19 cellular contexts compared by ENCODE assay signal in genomic region chr4:52852696-52853095, GRCh38. TPM values are rescaled to one million over a fixed set of nuclear protein-coding genes. Genes with fewer than 3 reads are reported as not detected.
DNase-seq lines count a peak whose midpoint lies in the region; ATAC-seq and TF ChIP-seq lines count a peak whose summit lies in the region.
"Had no signal": no experiment of that assay in that cellular context is flagged by ENCODE, and none has a peak within 500 bp of the region (broad histone marks: within the 10 kb centered on the region; RNA-seq: fewer than 3 reads in every experiment).

No MANE protein-coding gene starts in this region.

- WGBS in GM23248 (ENCODE audit: low coverage in 1 of 2, low lambda C conversion rate in 2 of 2, missing lambda C conversion rate in 2 of 2), 2 experiments: 88 to 94% methylated on average over 3 of the region's 3 CpGs

- ATAC-seq in sciatic nerve: peak; percentile 67
- ATAC-seq in GM19463 (IDR thresholded peaks at IDR 0.05; ENCODE audit: unreplicated experiment): no peak

- H3K27me3 ChIP-seq in GM23248 (replicated peaks; ENCODE audit: insufficient read depth): no peaks in the 10 kb centered on the region
- no peaks in the 10 kb centered on the region for H3K27me3 ChIP-seq in right atrium auricular region
- H3K27me3 ChIP-seq: MG63, SJSA1, suprapubic skin had no signal

- no peaks in the 10 kb centered on the region for H4K20me1 ChIP-seq in GM23248 (ENCODE audit: insufficient read depth)

- no peaks in the 10 kb centered on the region for H3K9me2 ChIP-seq in GM23248 (ENCODE audit: insufficient read depth)

- H3K9me3 ChIP-seq in GM23248 (ENCODE audit: low read depth) (no peaks in the 10 kb centered on the region), right atrium auricular region (peaks cover 0 to under 1% of the 10 kb centered on the region in 2 donors)
- H3K9me3 ChIP-seq: MG63, SJSA1, suprapubic skin had no signal

- no peak for TF ChIP-seq CTCF in right atrium auricular region (IDR thresholded peaks at IDR 0.05)

- H3K4me1 ChIP-seq in GM23248 (ENCODE audit: insufficient read depth): peaks cover 24% of the 10 kb centered on the region
- H3K4me1 ChIP-seq in right atrium auricular region: peaks cover 0 to 19% of the 10 kb centered on the region in 2 donors

- peaks cover 19% of the 10 kb centered on the region for H3F3A ChIP-seq in GM23248 (ENCODE audit: insufficient read depth)

- H3K36me3 ChIP-seq in GM23248 (ENCODE audit: low read depth) (no peaks in the 10 kb centered on the region), right atrium auricular region (no peaks in the 10 kb centered on the region)
- H3K36me3 ChIP-seq: MG63, SJSA1, suprapubic skin had no signal

- intact Hi-C loops in sciatic nerve (cut with DNase I): no loop called here

- no peaks in the 10 kb centered on the region for H3K79me2 ChIP-seq in GM23248 (ENCODE audit: insufficient read depth)

- in situ Hi-C loops in GM23248 (cut with MboI): no loop called here

- H3K4me2 ChIP-seq in GM23248 (ENCODE audit: unreplicated experiment): peak overlapping the region; percentile 24

- no peak overlapping the region for H3K9ac ChIP-seq in GM23248

- no peak overlapping the region for H2AFZ ChIP-seq in GM23248

- peak overlapping the region; percentile 58 for H3K27ac ChIP-seq in GM23248
- peak overlapping the region; percentile 29 to 59 for H3K27ac ChIP-seq in right atrium auricular region
- H3K27ac ChIP-seq: SJSA1, suprapubic skin had no signal

- DNase-seq in GM23248 (no peak), astrocyte of the hippocampus (ENCODE audit: low read depth, low spot score) (peak; percentile 38), right atrium auricular region (ENCODE audit: low spot score) (no peak), sciatic nerve (ENCODE audit: low spot score) (no peak), NCI-H69 (lab: John Stamatoyannopoulos, UW) (no peak), AG08395 (ENCODE audit: low spot score) (no peak)
- no peak for DNase-seq in activated CD4-positive, alpha-beta T cell treated with anti-CD3 and anti-CD28 coated beads, Interleukin-2, amount 50 U/mL, for 1 hour
- DNase-seq: activated CD4-positive, alpha-beta memory T cell treated with anti-CD3 and anti-CD28 coated beads for 36 hours; activated naive CD4-positive, alpha-beta T cell; CD8-positive, alpha-beta memory T cell; DMS53; MG63; NCI-H748 treated with DMSO at 0.1 percent for 48 hours; nucleus accumbens; retina; stimulated activated CD4-positive, alpha-beta T cell treated with anti-CD3 and anti-CD28 coated beads, Interleukin-15, amount 100 ng/mL, for 24 hours had no signal

- H3K4me3 ChIP-seq in GM23248 (peak overlapping the region; percentile 22; the same call in 1 of the 2 replicates), right atrium auricular region (no peak overlapping the region)
- H3K4me3 ChIP-seq: MG63, SJSA1, suprapubic skin had no signal

RNA-seq across cellular contexts. Expression of gene RASL11B, which starts 9.4 kb away (rescaled TPM):
- not detected in 2 replicates for total RNA-seq in GM23248 (2014; rRNA removed; shearing (Covaris generic))
- 0.11 and 0.46 TPM in 2 replicates for polyA plus RNA-seq in GM23248 (2016; fragmentation: Nextera tagmentation; extraction: Ambion mirVana)
- total RNA-seq in right atrium auricular region: 10 to 100 TPM; 10.9 to 12.2 TPM
- 2.5 TPM for total RNA-seq in sciatic nerve
